19 cellular contexts compared by ENCODE assay signal in genomic region chr17:78953356-78954350, GRCh38. TPM values are rescaled to one million over a fixed set of nuclear protein-coding genes. Genes with fewer than 3 reads are reported as not detected.
DNase-seq lines count a peak whose midpoint lies in the region; ATAC-seq and TF ChIP-seq lines count a peak whose summit lies in the region.
"Had no signal": no experiment of that assay in that cellular context is flagged by ENCODE, and none has a peak within 500 bp of the region (broad histone marks: within the 10 kb centered on the region; RNA-seq: fewer than 3 reads in every experiment).

No MANE protein-coding gene starts in this region.

- peaks cover 8% of the 10 kb centered on the region for H3K36me3 Mint-ChIP-seq in brain

- no peaks in the 10 kb centered on the region for H3K27me3 Mint-ChIP-seq in brain
- H3K27me3 Mint-ChIP-seq: activated CD8-positive, alpha-beta T cell treated with anti-CD3 and anti-CD28 coated beads for 36 hours had no signal

- H3K4me3 Mint-ChIP-seq in brain: peak overlapping the region in 2 of 5 experiments; percentile 54 to 56
- H3K4me3 Mint-ChIP-seq: activated CD8-positive, alpha-beta T cell treated with anti-CD3 and anti-CD28 coated beads for 36 hours; activated T-helper 1 cell treated with anti-CD3 and anti-CD28 coated beads, Interleukin-12 subunit alpha, Interleukin-12 subunit beta, Interleukin-2, Interleukin-4 antibody, amounts not matched to agents 30 ng/mL and 10 ng/mL and 1 ng/mL, durations not matched to agents 14 hours and 24 hours and 36 hours; effector memory CD8-positive, alpha-beta T cell had no signal

- H3K4me1 ChIP-seq in left ventricle myocardium inferior: peaks cover 17% of the 10 kb centered on the region
- H3K4me1 ChIP-seq: lower lobe of right lung had no signal

- peaks cover 21 to 36% (median 27%) of the 10 kb centered on the region in 5 experiments for H3K9me3 Mint-ChIP-seq in brain
- H3K9me3 Mint-ChIP-seq: effector memory CD8-positive, alpha-beta T cell had no signal

- H3K4me1 Mint-ChIP-seq in brain: peaks cover 62% of the 10 kb centered on the region

- peaks cover 23% of the 10 kb centered on the region for H3K9me3 ChIP-seq in left ventricle myocardium inferior (replicated peaks)

- intact Hi-C loops in left ventricle myocardium superior (cut with micrococcal nuclease): no loop called here
- intact Hi-C loops in left ventricle myocardium inferior (cut with micrococcal nuclease): no loop called here

- H3K36me3 ChIP-seq in left ventricle myocardium inferior: no peaks in the 10 kb centered on the region
- H3K36me3 ChIP-seq: lower lobe of right lung, WERI-Rb-1 had no signal

- H3K27ac ChIP-seq in left ventricle myocardium inferior (replicated peaks): no peak overlapping the region
- H3K27ac ChIP-seq: lower lobe of right lung, WERI-Rb-1 had no signal

- TF ChIP-seq CTCF in left ventricle myocardium inferior (IDR thresholded peaks at IDR 0.05; ENCODE audit: borderline replicate concordance) (no peak), brain (conservative IDR thresholded peaks at IDR 0.05) (no peak)

- no peaks in the 10 kb centered on the region for H3K27me3 ChIP-seq in left ventricle myocardium inferior (ENCODE audit: low read depth)

- peak; percentile 48 for ATAC-seq in left ventricle myocardium superior
- ATAC-seq: effector memory CD8-positive, alpha-beta T cell; lower lobe of right lung had no signal

- no peak overlapping the region for H3K4me3 ChIP-seq in left ventricle myocardium inferior
- H3K4me3 ChIP-seq: lower lobe of right lung had no signal

- peak overlapping the region; percentile 35 to 99 (median 58) for H3K27ac Mint-ChIP-seq in brain
- H3K27ac Mint-ChIP-seq: activated CD8-positive, alpha-beta T cell treated with anti-CD3 and anti-CD28 coated beads for 36 hours; activated T-helper 1 cell treated with anti-CD3 and anti-CD28 coated beads, Interleukin-12 subunit alpha, Interleukin-12 subunit beta, Interleukin-2, Interleukin-4 antibody, amounts not matched to agents 30 ng/mL and 10 ng/mL and 1 ng/mL, durations not matched to agents 14 hours and 24 hours and 36 hours; effector memory CD8-positive, alpha-beta T cell had no signal

- peak; percentile 65 for DNase-seq in left ventricle myocardium superior
- no peak for DNase-seq in left ventricle myocardium inferior
- peak; percentile 78 for DNase-seq in left kidney (ENCODE audit: low read depth, low spot score)
- DNase-seq in NOMO-1 treated with dmso at 0.1 percent for 144 hours (lab: John Stamatoyannopoulos, UW; ENCODE audit: unreplicated experiment): no peak
- DNase-seq in NCI-H187 (lab: John Stamatoyannopoulos, UW): no peak
- DNase-seq in germinal center (ENCODE audit: low spot score): no peak
- no peak for DNase-seq in stimulated activated CD4-positive, alpha-beta T cell treated with anti-CD3 and anti-CD28 coated beads, Interleukin-4, amount 100 ng/mL, for 1 hour
- DNase-seq: activated CD8-positive, alpha-beta T cell treated with anti-CD3 and anti-CD28 coated beads for 36 hours; Calu3; central memory CD4-positive, alpha-beta T cell; effector memory CD8-positive, alpha-beta T cell; GF-D8; Kasumi-1; lower lobe of right lung; NCI-H1694 treated with DMSO at 0.1 percent for 48 hours; NCI-H510A; WERI-Rb-1 had no signal

RNA-seq across cellular contexts. Expression of gene LGALS3BP, which starts 26.1 kb away (rescaled TPM):
- total RNA-seq in left ventricle myocardium superior: 822 TPM
- 585 TPM for total RNA-seq in left ventricle myocardium inferior
- 265 TPM for polyA plus RNA-seq in brain (ENCODE audit: insufficient read depth, low read depth, low replicate concordance)

RNA-seq across cellular contexts. Expression of gene TIMP2, which starts 28.5 kb away (rescaled TPM):
- total RNA-seq in left ventricle myocardium superior (132 TPM), left ventricle myocardium inferior (91.8 TPM)
- 314 TPM for polyA plus RNA-seq in brain (ENCODE audit: insufficient read depth, low read depth, low replicate concordance)

RNA-seq across cellular contexts. Expression of gene CEP295NL, which starts 50.7 kb away (rescaled TPM):
- total RNA-seq in left ventricle myocardium superior: 0.79 TPM
- 0.55 TPM for total RNA-seq in left ventricle myocardium inferior
- 0.20 TPM for polyA plus RNA-seq in brain (ENCODE audit: insufficient read depth, low read depth, low replicate concordance)
- total RNA-seq: activated T-helper 1 cell treated with anti-CD3 and anti-CD28 coated beads, Interleukin-12 subunit alpha, Interleukin-12 subunit beta, Interleukin-2, Interleukin-4 antibody, amounts not matched to agents 30 ng/mL and 10 ng/mL and 1 ng/mL, durations not matched to agents 14 hours and 24 hours and 36 hours had no signal

RNA-seq across cellular contexts. Expression of gene CANT1, which starts 55.9 kb away (rescaled TPM):
- total RNA-seq in left ventricle myocardium superior (28.2 TPM), left ventricle myocardium inferior (24.2 TPM)
- 64.2 TPM for polyA plus RNA-seq in brain (ENCODE audit: insufficient read depth, low read depth, low replicate concordance)

Comparison
In these comparisons a context has a peak if more than half of its experiments do, and no peak if none do; other contexts are left out.
1. DNase-seq: peak in left ventricle myocardium superior (single experiment) and left kidney (single experiment); none in left ventricle myocardium inferior (single experiment), NOMO-1 treated with dmso at 0.1 percent for 144 hours (single experiment), NCI-H187 (0 of 2), germinal center (single experiment) and stimulated activated CD4-positive, alpha-beta T cell treated with anti-CD3 and anti-CD28 coated beads, Interleukin-4, amount 100 ng/mL, for 1 hour (single experiment).